16 cellular contexts compared by ENCODE assay signal in genomic region chr1:93000751-93001175, GRCh38. TPM values are rescaled to one million over a fixed set of nuclear protein-coding genes. Genes with fewer than 3 reads are reported as not detected.
DNase-seq lines count a peak whose midpoint lies in the region; ATAC-seq, FAIRE-seq and TF ChIP-seq lines count a peak whose summit lies in the region.
"Had no signal": no experiment of that assay in that cellular context is flagged by ENCODE, and none has a peak within 500 bp of the region (broad histone marks: within the 10 kb centered on the region; RNA-seq: fewer than 3 reads in every experiment).

No MANE protein-coding gene starts in this region.

- DNase-seq in GM12891 (ENCODE audit: insufficient read length, low spot score), result no peak
- DNase-seq in LNCaP clone FGC (ENCODE audit: low read depth), result peak; percentile 18
- DNase-seq in GM12878 (ENCODE audit: low read depth, low spot score), result no peak
- no peak for DNase-seq in mesothelial cell of epicardium (ENCODE audit: low spot score in 2 of 2, unreplicated experiment in 2 of 2)
- no peak for DNase-seq in NCI-H524 (lab: John Stamatoyannopoulos, UW)
- DNase-seq in A172 (ENCODE audit: low spot score), result no peak
- DNase-seq in stimulated activated naive CD4-positive, alpha-beta T cell (lab: John Stamatoyannopoulos, UW), result no peak
- DNase-seq in CD14-positive monocyte (ENCODE audit: low spot score), result no peak
- DNase-seq: activated naive CD8-positive, alpha-beta T cell treated with anti-CD3 and anti-CD28 coated beads for 36 hours; cortex of kidney; foreskin fibroblast; left colon; NCI-H1930; Right ventricle myocardium superior; spleen had no signal

- no peaks in the 10 kb centered on the region for H3K9me3 ChIP-seq in GM12878 (replicated peaks; ENCODE audit: control insufficient read depth, insufficient read depth, low read length)
- H3K9me3 ChIP-seq: spleen had no signal

- H3K9ac ChIP-seq in GM12878 (ENCODE audit: control insufficient read depth, insufficient read depth, low read length), result no peak overlapping the region

- H3K4me1 Mint-ChIP-seq in mesothelial cell of epicardium, result peaks cover 33% of the 10 kb centered on the region
- H3K4me1 Mint-ChIP-seq in CD14-positive monocyte, result peaks cover 17% of the 10 kb centered on the region

- TF ChIP-seq CTCF in LNCaP clone FGC (IDR thresholded peaks at IDR 0.05; ENCODE audit: control insufficient read depth, extremely low read depth, insufficient read depth) (no peak), GM12878 (IDR thresholded peaks at IDR 0.05 in 2 of 3, conservative IDR thresholded peaks at IDR 0.05 in 1 of 3; ENCODE audit: control insufficient read depth in 2 of 3, extremely low read depth in 1 of 3, insufficient read depth in 1 of 3, low read depth in 3 of 3, low read length in 3 of 3) (no peak), mesothelial cell of epicardium (IDR thresholded peaks at IDR 0.05; ENCODE audit: unreplicated experiment) (no peak), CD14-positive monocyte (IDR thresholded peaks at IDR 0.05) (no peak)

- no peaks in the 10 kb centered on the region for H3K36me3 ChIP-seq in GM12878 (ENCODE audit: control insufficient read depth in 2 of 2, insufficient read depth in 2 of 2, low read length in 1 of 2)
- H3K36me3 ChIP-seq: spleen had no signal

- no peaks in the 10 kb centered on the region for H3K27me3 ChIP-seq in GM12878 (replicated peaks in 1 of 2; ENCODE audit: control insufficient read depth in 2 of 2, insufficient read depth in 2 of 2, low read length in 1 of 2)
- H3K27me3 ChIP-seq: spleen had no signal

- CTCF ChIA-PET in GM12878 (lab: Yijun Ruan, JAX), result interaction anchor here (0.6 to 6.0 kb wide), 19 partner anchors 7 to 182 kb away, joined by 3 to 41 read pairs (median 5); no protein-coding TSS in a partner anchor

- no peak overlapping the region for H3K27ac ChIP-seq in GM12878 (ENCODE audit: control insufficient read depth, insufficient read depth)
- H3K27ac ChIP-seq: spleen had no signal

- POLR2A ChIA-PET in GM12878 (lab: Charles Lee), result interaction anchor here (0.6 to 1.4 kb wide), 3 partner anchors 39 to 162 kb away, joined by 3 to 6 read pairs (median 4); partner anchors contain the start of gene DIPK1A

- in situ Hi-C loops in GM12878 (cut with MboI), result no loop called here

- H4K20me1 ChIP-seq in GM12878 (ENCODE audit: control insufficient read depth, insufficient read depth), result no peaks in the 10 kb centered on the region

- WGBS in GM12878 (ENCODE audit: insufficient coverage, insufficient replicate concordance, low lambda C conversion rate, missing lambda C conversion rate), result 16% methylated on average over 2 of the region's 2 CpGs

- no peak overlapping the region for H2AFZ ChIP-seq in GM12878 (ENCODE audit: control insufficient read depth, low read depth, low read length)

- RAD21 ChIA-PET in GM12878 (lab: Charles Lee; ENCODE audit: unreplicated experiment), result interaction anchor here (0.7 to 1.8 kb wide), 11 partner anchors 11 to 141 kb away, joined by 3 to 14 read pairs (median 4); partner anchors contain the start of gene DIPK1A

- no peak overlapping the region for H3K4me2 ChIP-seq in GM12878 (ENCODE audit: control insufficient read depth, insufficient read depth)

- peaks cover 6% of the 10 kb centered on the region for H3K4me1 ChIP-seq in GM12878 (ENCODE audit: control insufficient read depth, insufficient read depth, low read length)

- no peaks in the 10 kb centered on the region for H3K79me2 ChIP-seq in GM12878 (ENCODE audit: control insufficient read depth, insufficient read depth, low read length)

- no peak for TF ChIP-seq EP300 in GM12878 (IDR thresholded peaks at IDR 0.05; ENCODE audit: borderline replicate concordance in 1 of 2, control insufficient read depth in 1 of 2, low read depth in 2 of 2, low read length in 2 of 2)

- H3K36me3 Mint-ChIP-seq in mesothelial cell of epicardium (no peaks in the 10 kb centered on the region), CD14-positive monocyte (no peaks in the 10 kb centered on the region)
- H3K36me3 Mint-ChIP-seq: activated naive CD8-positive, alpha-beta T cell treated with anti-CD3 and anti-CD28 coated beads for 36 hours had no signal

- BruUV-seq in GM12878 (replicated peaks; lab: Mats Ljungman, UMichigan), result no TSS peak

- TF ChIP-seq RAD21 in GM12878 (IDR thresholded peaks at IDR 0.05; ENCODE audit: insufficient read depth, low read depth, low read length), result no peak

- peaks cover 6% of the 10 kb centered on the region for H3K27me3 Mint-ChIP-seq in mesothelial cell of epicardium (ENCODE audit: low read depth)
- peaks cover 1 to 2% (median 2%) of the 10 kb centered on the region in 3 donors for H3K27me3 Mint-ChIP-seq in CD14-positive monocyte (ENCODE audit: low read depth in 3 of 3)

- SMC1A ChIA-PET in GM12878 (lab: Charles Lee; ENCODE audit: uncharacterized antibody, unreplicated experiment), result interaction anchor here (0.6 to 5.1 kb wide), 16 partner anchors 8 to 147 kb away, joined by 3 to 29 read pairs (median 4); no protein-coding TSS in a partner anchor

- peak; percentile 71 for ATAC-seq in GM12878
- ATAC-seq: left colon had no signal

- H3K27ac Mint-ChIP-seq in mesothelial cell of epicardium, result peak overlapping the region; percentile 94
- no peak overlapping the region for H3K27ac Mint-ChIP-seq in CD14-positive monocyte
- H3K27ac Mint-ChIP-seq: activated naive CD8-positive, alpha-beta T cell treated with anti-CD3 and anti-CD28 coated beads for 36 hours had no signal

- H3K4me3 ChIP-seq in LNCaP clone FGC (ENCODE audit: low read depth, low read length), result no peak overlapping the region
- H3K4me3 ChIP-seq in GM12878, result no peak overlapping the region
- H3K4me3 ChIP-seq: spleen had no signal

- TF ChIP-seq POLR2A in GM12891 (IDR thresholded peaks at IDR 0.05; ENCODE audit: low read depth, low read length) (no peak), GM12878 (IDR thresholded peaks at IDR 0.05; ENCODE audit: low read depth, low read length) (no peak)

- no peak overlapping the region for H3K4me3 Mint-ChIP-seq in mesothelial cell of epicardium
- no peak overlapping the region for H3K4me3 Mint-ChIP-seq in CD14-positive monocyte
- H3K4me3 Mint-ChIP-seq: activated naive CD8-positive, alpha-beta T cell treated with anti-CD3 and anti-CD28 coated beads for 36 hours had no signal

- intact Hi-C loops in GM12878 (cut with micrococcal nuclease; ENCODE audit: unreplicated experiment) (no loop called here), CD14-positive monocyte (cut with micrococcal nuclease) (no loop called here)

- no peaks in the 10 kb centered on the region for H3K9me3 Mint-ChIP-seq in mesothelial cell of epicardium
- no peaks in the 10 kb centered on the region for H3K9me3 Mint-ChIP-seq in CD14-positive monocyte
- H3K9me3 Mint-ChIP-seq: activated naive CD8-positive, alpha-beta T cell treated with anti-CD3 and anti-CD28 coated beads for 36 hours had no signal

- FAIRE-seq in GM12891 (lab: Jason Lieb, UNC), result peak; percentile 38
- peak; percentile 72 for FAIRE-seq in GM12878 (lab: Jason Lieb, UNC)
- FAIRE-seq: H54 had no signal

TF ChIP-seq in GM12891, 5 proteins besides CTCF, POLR2A, EP300 and RAD21:
- TF ChIP-seq SPI1 (IDR thresholded peaks at IDR 0.05; ENCODE audit: low read depth, low read length), result peak; percentile 14; the same call in 1 of the 2 replicates
- no peak for TF ChIP-seq POU2F2 (IDR thresholded peaks at IDR 0.05; ENCODE audit: low read depth, low read length)

TF ChIP-seq in GM12878, 131 proteins besides CTCF, POLR2A, EP300 and RAD21:
- peak; percentile 19; the same call in 1 of the 2 replicates for TF ChIP-seq RUNX3 (IDR thresholded peaks at IDR 0.05; ENCODE audit: low read length)
- TF ChIP-seq USF1 (IDR thresholded peaks at IDR 0.05; ENCODE audit: borderline replicate concordance, extremely low read length, insufficient read depth, low read depth, low read length), result no peak

RNA-seq across cellular contexts. Expression of gene DIPK1A, which starts 39.5 kb away (rescaled TPM):
- 1.7 TPM for polyA plus RNA-seq in GM12891 (2012; ENCODE audit: low read depth, missing spikeins)
- 12.9 and 13.3 TPM in 2 replicates for total RNA-seq in GM12878 (2013; cell fraction: nucleolus; rRNA removed)
- total RNA-seq in GM12878 (2014; rRNA removed) (6.6 and 7.0 TPM in 2 replicates), GM12878 (2014; rRNA removed; fragmentation: Illumina TruSeq; extraction: Trizol) (8.4 and 9.4 TPM in 2 replicates), GM12878 (2021) (8.1 and 9.3 TPM in 2 replicates), mesothelial cell of epicardium (11.8 to 13.8 TPM (median 12.3 TPM) in 3 replicates)
- polyA plus RNA-seq in GM12878 (2011; ENCODE audit: low read depth), result 2.7 TPM
- polyA plus RNA-seq in GM12878 (2011; rRNA removed) (12.0 and 19.7 TPM in 2 replicates), GM12878 (2014; fragmentation: Illumina TruSeq; extraction: Trizol) (12.5 and 16.9 TPM in 2 replicates), GM12878 (2014; fragmentation: Nextera tagmentation; extraction: Ambion mirVana) (1 to 10 TPM; 9.5 to 9.9 TPM), GM12878 (2014; rRNA removed) (4.9 and 5.1 TPM in 2 replicates), GM12878 (2016; fragmentation: Nextera tagmentation; extraction: Ambion mirVana) (10 to 100 TPM; 14.6 to 15.0 TPM), CD14-positive monocyte (1 to 10 TPM in 1 of 2 donors, under 1 TPM in 1; 0.83 to 1.4 TPM)
- 3.9 and 5.0 TPM in 2 replicates for polyA plus RNA-seq in GM12878 (2011; cell fraction: cytosol; rRNA removed)
- polyA plus RNA-seq in GM12878 (2011; cell fraction: nucleus; rRNA removed), result 4.3 and 4.5 TPM in 2 replicates
- polyA plus RNA-seq in GM12878 (2012), result 6.6 and 8.6 TPM in 2 replicates
- polyA minus RNA-seq in GM12878 (2011; rRNA and poly(A)+ RNA removed), result 8.9 and 12.4 TPM in 2 replicates
- polyA minus RNA-seq in GM12878 (2011; cell fraction: cytosol; rRNA and poly(A)+ RNA removed), result 2.9 and 3.7 TPM in 2 replicates
- 3.4 and 3.7 TPM in 2 replicates for polyA minus RNA-seq in GM12878 (2011; cell fraction: nucleus; rRNA and poly(A)+ RNA removed)
- 7.3 and 8.5 TPM in 2 replicates for total RNA-seq in A172 (2014; rRNA removed; shearing (Covaris generic))
